Comparison of ENCODE assay signal across 8 cellular contexts in genomic region chr12:2959194-2959507, GRCh38. TPM values are rescaled to one million over a fixed set of nuclear protein-coding genes. Genes with fewer than 3 reads are reported as not detected.
DNase-seq lines count a peak whose midpoint lies in the region; ATAC-seq and TF ChIP-seq lines count a peak whose summit lies in the region.

TEAD4 (plus strand) TSS chr12:2959397.

- peak within 1 kb of the TSS; percentile 26 to 82 for H3K4ac ChIP-seq in mesenchymal stem cell (ENCODE audit: low read depth in 1 of 2, low read length in 2 of 2)

- DNase-seq in COLO668 (lab: John Stamatoyannopoulos, UW; ENCODE audit: unreplicated experiment) = peak; percentile 75
- peak; percentile 75 for DNase-seq in SK-N-DZ (ENCODE audit: low spot score)
- DNase-seq in effector memory CD8-positive, alpha-beta T cell = no peak
- DNase-seq in mesenchymal stem cell = peak; percentile 74
- peak; percentile 91 for DNase-seq in upper lobe of right lung

- H3K14ac ChIP-seq in mesenchymal stem cell (ENCODE audit: low read length in 2 of 2) = peak within 1 kb of the TSS in 1 of 2 experiments; percentile 78

- ATAC-seq in HG02885 (IDR thresholded peaks at IDR 0.05; ENCODE audit: poor library complexity, unreplicated experiment) (peak; percentile 44), upper lobe of right lung (peak; percentile 86), GM21576 (IDR thresholded peaks at IDR 0.05; ENCODE audit: unreplicated experiment) (no peak), GM18868 (IDR thresholded peaks at IDR 0.05; ENCODE audit: unreplicated experiment) (no peak)
- ATAC-seq in effector memory CD8-positive, alpha-beta T cell (replicated peaks) = no peak

- no peaks in the 10 kb centered on the region for H3K36me3 Mint-ChIP-seq in effector memory CD8-positive, alpha-beta T cell (ENCODE audit: insufficient read depth)

- peak within 1 kb of the TSS; percentile 87 for H4K91ac ChIP-seq in mesenchymal stem cell (ENCODE audit: low read length)

- peak within 1 kb of the TSS; percentile 95 for H4K8ac ChIP-seq in mesenchymal stem cell (ENCODE audit: low read length)

- no peak within 1 kb of the TSS for H3K27ac Mint-ChIP-seq in effector memory CD8-positive, alpha-beta T cell

- H3K9me3 Mint-ChIP-seq in effector memory CD8-positive, alpha-beta T cell = no peaks in the 10 kb centered on the region

- peak within 1 kb of the TSS; percentile 22 for H2AK5ac ChIP-seq in mesenchymal stem cell (ENCODE audit: low read length, severe bottlenecking)

- peaks cover 30% of the 10 kb centered on the region for H3K4me1 ChIP-seq in mesenchymal stem cell (ENCODE audit: control insufficient read depth, insufficient read depth, low read depth, low read length)
- peaks cover 14% of the 10 kb centered on the region for H3K4me1 ChIP-seq in upper lobe of right lung

- peak within 1 kb of the TSS; percentile 86 for H3K27ac ChIP-seq in mesenchymal stem cell (ENCODE audit: low read length, poor library complexity, severe bottlenecking)
- peak within 1 kb of the TSS; percentile 81 for H3K27ac ChIP-seq in upper lobe of right lung

- peak within 1 kb of the TSS; percentile 86 to 97 for H3K18ac ChIP-seq in mesenchymal stem cell (ENCODE audit: low read depth in 1 of 2, low read length in 2 of 2)

- no peaks in the 10 kb centered on the region for H3K27me3 ChIP-seq in mesenchymal stem cell (ENCODE audit: control insufficient read depth in 1 of 2, insufficient read depth in 1 of 2, low read length in 2 of 2)
- no peaks in the 10 kb centered on the region for H3K27me3 ChIP-seq in upper lobe of right lung

- peaks cover 66 to 70% of the 10 kb centered on the region in 2 donors for H3K27me3 Mint-ChIP-seq in effector memory CD8-positive, alpha-beta T cell

- H3K4me3 ChIP-seq in mesenchymal stem cell (ENCODE audit: insufficient read depth in 1 of 2, low read depth in 1 of 2, low read length in 2 of 2) (peak within 1 kb of the TSS; percentile 76 to 93), upper lobe of right lung (peak within 1 kb of the TSS; percentile 62)

- H3K36me3 ChIP-seq in mesenchymal stem cell (ENCODE audit: control insufficient read depth in 1 of 2, insufficient read depth in 2 of 2, low read depth in 1 of 2, low read length in 2 of 2) = no peaks in the 10 kb centered on the region
- H3K36me3 ChIP-seq in upper lobe of right lung = no peaks in the 10 kb centered on the region

- H2BK15ac ChIP-seq in mesenchymal stem cell (ENCODE audit: low read depth, poor library complexity, severe bottlenecking) = peak within 1 kb of the TSS; percentile 97

- peak within 1 kb of the TSS; percentile 73 to 77 for H3K4me3 Mint-ChIP-seq in effector memory CD8-positive, alpha-beta T cell

- peak within 1 kb of the TSS in 1 of 2 experiments; percentile 90 for H3K23ac ChIP-seq in mesenchymal stem cell (ENCODE audit: low read length in 2 of 2)

- H2BK120ac ChIP-seq in mesenchymal stem cell (ENCODE audit: low read depth, low read length) = peak within 1 kb of the TSS; percentile 89

- intact Hi-C loops in upper lobe of right lung (cut with DNase I) = no loop called here

- H3K9ac ChIP-seq in mesenchymal stem cell (ENCODE audit: low read length) = peak within 1 kb of the TSS; percentile 83

- H3K79me1 ChIP-seq in mesenchymal stem cell (replicated peaks; ENCODE audit: low read length, poor library complexity, severe bottlenecking) = peaks cover 4% of the 10 kb centered on the region

- no peaks in the 10 kb centered on the region for H3K9me3 ChIP-seq in mesenchymal stem cell (ENCODE audit: control insufficient read depth, low read length)
- H3K9me3 ChIP-seq in upper lobe of right lung = no peaks in the 10 kb centered on the region

- 0% methylated on average over 16 of the region's 50 CpGs for WGBS in mesenchymal stem cell

- peak within 1 kb of the TSS; percentile 88 for H3K4me2 ChIP-seq in mesenchymal stem cell (ENCODE audit: low read length, poor library complexity, severe bottlenecking)

- H3K4me1 Mint-ChIP-seq in effector memory CD8-positive, alpha-beta T cell (ENCODE audit: low read depth in 2 of 2) = peaks cover 13 to 15% of the 10 kb centered on the region in 2 donors

- H2BK12ac ChIP-seq in mesenchymal stem cell (ENCODE audit: low read length in 2 of 2) = peak within 1 kb of the TSS; percentile 51 to 65

- H2AFZ ChIP-seq in mesenchymal stem cell (ENCODE audit: low read depth, low read length) = peak within 1 kb of the TSS; percentile 86

- peak within 1 kb of the TSS; percentile 95 for H2BK5ac ChIP-seq in mesenchymal stem cell (ENCODE audit: low read depth, low read length, poor library complexity, severe bottlenecking)

- TF ChIP-seq CTCF in upper lobe of right lung (IDR thresholded peaks at IDR 0.05) = no peak

RNA-seq across cellular contexts. Expression of gene TEAD4, which starts in this region (rescaled TPM):
- 32.0 and 38.7 TPM in 2 replicates for polyA plus RNA-seq in SK-N-DZ (2014; cell fraction: cytosol; rRNA removed)
- 18.9 and 26.2 TPM in 2 replicates for polyA plus RNA-seq in SK-N-DZ (2014; cell fraction: nucleus; rRNA removed)
- 16.1 TPM for polyA plus RNA-seq in mesenchymal stem cell (2013, experiment 1 of 2)
- 16.1 TPM for polyA plus RNA-seq in mesenchymal stem cell (2013, experiment 2 of 2)
- 42.5 TPM for total RNA-seq in upper lobe of right lung

Comparison
In these comparisons a context has a peak if more than half of its experiments do, and no peak if none do; other contexts are left out.
1. DNase-seq: peak in COLO668 (single experiment), SK-N-DZ (single experiment), mesenchymal stem cell (single experiment) and upper lobe of right lung (single experiment); none in effector memory CD8-positive, alpha-beta T cell (0 of 3).
2. ATAC-seq: peak in HG02885 (single experiment) and upper lobe of right lung (single experiment); none in effector memory CD8-positive, alpha-beta T cell (single experiment), GM21576 (single experiment) and GM18868 (single experiment).